Comparison of ENCODE assay signal across 29 cellular contexts in genomic region chr14:76339922-76340615, GRCh38. TPM values are rescaled to one million over a fixed set of nuclear protein-coding genes. Genes with fewer than 3 reads are reported as not detected.
DNase-seq lines count a peak whose midpoint lies in the region; ATAC-seq, FAIRE-seq and TF ChIP-seq lines count a peak whose summit lies in the region.
"Had no signal": no experiment of that assay in that cellular context is flagged by ENCODE, and none has a peak within 500 bp of the region (broad histone marks: within the 10 kb centered on the region; RNA-seq: fewer than 3 reads in every experiment).

No MANE protein-coding gene starts in this region.

- H3K27ac Mint-ChIP-seq in activated naive CD4-positive, alpha-beta T cell treated with anti-CD3 and anti-CD28 coated beads, Interleukin-2, amount 10 ng/mL, durations not matched to agents 7 days and 5 days: no peak overlapping the region
- H3K27ac Mint-ChIP-seq in WTC11: no peak overlapping the region
- H3K27ac Mint-ChIP-seq in activated T-cell treated with anti-CD3 and anti-CD28 coated beads, Interleukin-2, amount 50 U/mL, for 72 hours: no peak overlapping the region
- H3K27ac Mint-ChIP-seq: CD14-positive monocyte; CD4-positive, alpha-beta memory T cell; CD4-positive, CD25-positive, alpha-beta regulatory T cell had no signal

- H3K4me1 Mint-ChIP-seq in activated naive CD4-positive, alpha-beta T cell treated with anti-CD3 and anti-CD28 coated beads, Interleukin-2, amount 10 ng/mL, durations not matched to agents 7 days and 5 days: no peaks in the 10 kb centered on the region
- H3K4me1 Mint-ChIP-seq in WTC11: peaks cover 4% of the 10 kb centered on the region; the same call in 1 of the 2 replicates
- no peaks in the 10 kb centered on the region for H3K4me1 Mint-ChIP-seq in activated T-cell treated with anti-CD3 and anti-CD28 coated beads, Interleukin-2, amount 50 U/mL, for 72 hours (ENCODE audit: low read depth)
- H3K4me1 Mint-ChIP-seq: CD14-positive monocyte; CD4-positive, CD25-positive, alpha-beta regulatory T cell; CD8-positive, alpha-beta memory T cell had no signal

- CTCF ChIA-PET in activated naive CD4-positive, alpha-beta T cell treated with anti-CD3 and anti-CD28 coated beads, Interleukin-2, amount 10 ng/mL, durations not matched to agents 7 days and 5 days (lab: Charles Lee): no interaction called here
- CTCF ChIA-PET in WTC11 (lab: Charles Lee): no interaction called here

- peaks cover 16% of the 10 kb centered on the region for H3K27me3 Mint-ChIP-seq in activated naive CD4-positive, alpha-beta T cell treated with anti-CD3 and anti-CD28 coated beads, Interleukin-2, amount 10 ng/mL, durations not matched to agents 7 days and 5 days
- H3K27me3 Mint-ChIP-seq in WTC11 (ENCODE audit: low read depth): peaks cover 4% of the 10 kb centered on the region; the same call in 1 of the 2 replicates
- peaks cover 13% of the 10 kb centered on the region for H3K27me3 Mint-ChIP-seq in activated T-cell treated with anti-CD3 and anti-CD28 coated beads, Interleukin-2, amount 50 U/mL, for 72 hours (ENCODE audit: low read depth)

- no peaks in the 10 kb centered on the region for H3K9me3 Mint-ChIP-seq in activated naive CD4-positive, alpha-beta T cell treated with anti-CD3 and anti-CD28 coated beads, Interleukin-2, amount 10 ng/mL, durations not matched to agents 7 days and 5 days
- no peaks in the 10 kb centered on the region; the same call in 1 of the 2 replicates for H3K9me3 Mint-ChIP-seq in WTC11
- H3K9me3 Mint-ChIP-seq in activated T-cell treated with anti-CD3 and anti-CD28 coated beads, Interleukin-2, amount 50 U/mL, for 72 hours: peaks cover 0 to 2% of the 10 kb centered on the region in 2 donors

- POLR2A ChIA-PET in WTC11 (lab: Charles Lee): no interaction called here

- no peak for ATAC-seq in WTC11
- ATAC-seq in activated T-cell treated with anti-CD3 and anti-CD28 coated beads, Interleukin-2, amount 50 U/mL, for 72 hours (replicated peaks in 1 of 2): no peak
- ATAC-seq: GM12878 had no signal

- FAIRE-seq in HTR-8/SVneo (lab: Jason Lieb, UNC): peak; percentile 60
- FAIRE-seq: A204.1, GM12878, GM12892, GM18507 had no signal

- no peak overlapping the region for H3K4me3 Mint-ChIP-seq in activated naive CD4-positive, alpha-beta T cell treated with anti-CD3 and anti-CD28 coated beads, Interleukin-2, amount 10 ng/mL, durations not matched to agents 7 days and 5 days
- no peak overlapping the region for H3K4me3 Mint-ChIP-seq in WTC11
- H3K4me3 Mint-ChIP-seq in activated T-cell treated with anti-CD3 and anti-CD28 coated beads, Interleukin-2, amount 50 U/mL, for 72 hours: no peak overlapping the region
- H3K4me3 Mint-ChIP-seq: CD14-positive monocyte; CD4-positive, alpha-beta memory T cell; CD4-positive, CD25-positive, alpha-beta regulatory T cell; CD8-positive, alpha-beta memory T cell had no signal

- no peaks in the 10 kb centered on the region for H3K36me3 Mint-ChIP-seq in activated naive CD4-positive, alpha-beta T cell treated with anti-CD3 and anti-CD28 coated beads, Interleukin-2, amount 10 ng/mL, durations not matched to agents 7 days and 5 days
- H3K36me3 Mint-ChIP-seq in WTC11: no peaks in the 10 kb centered on the region
- no peaks in the 10 kb centered on the region for H3K36me3 Mint-ChIP-seq in activated T-cell treated with anti-CD3 and anti-CD28 coated beads, Interleukin-2, amount 50 U/mL, for 72 hours (ENCODE audit: insufficient read depth in 2 of 2)
- H3K36me3 Mint-ChIP-seq: CD14-positive monocyte; CD4-positive, alpha-beta memory T cell; CD4-positive, CD25-positive, alpha-beta regulatory T cell; CD8-positive, alpha-beta memory T cell had no signal

- intact Hi-C loops in posterior vena cava (cut with DNase I): no loop called here

- TF ChIP-seq CTCF in WTC11 (IDR thresholded peaks at IDR 0.05): no peak

- DNase-seq in activated naive CD4-positive, alpha-beta T cell treated with anti-CD3 and anti-CD28 coated beads, Interleukin-2, amount 10 ng/mL, durations not matched to agents 7 days and 5 days: peak; percentile 17
- DNase-seq in activated naive CD4-positive, alpha-beta T cell treated with Interleukin-2 at 50 U/mL for 16 hours: no peak
- DNase-seq in HTR-8/SVneo (ENCODE audit: insufficient read length, low spot score) (no peak), WTC11 (ENCODE audit: low spot score) (no peak), posterior vena cava (ENCODE audit: low spot score) (peak; percentile 54), NCI-H510A treated with DMSO at 0.1 percent for 48 hours (lab: John Stamatoyannopoulos, UW) (no peak)
- no peak for DNase-seq in activated T-cell treated with anti-CD3 and anti-CD28 coated beads, Interleukin-2, amount 50 U/mL, for 72 hours
- DNase-seq: 8988T; ACHN; BE2C; C1 segment of cervical spinal cord; CD4-positive, alpha-beta memory T cell; CD4-positive, CD25-positive, alpha-beta regulatory T cell; CD8-positive, alpha-beta memory T cell; COR-L47; DMS 273 treated with DMSO at 0.1 percent for 48 hours; DMS153; DMS53; DMS79; DND-41; EL; GDM1 had no signal

TF ChIP-seq in WTC11, 78 proteins besides CTCF, POLR2A, EP300 and RAD21:
- TF ChIP-seq MYBL2 (CRISPR knock-in tag; IDR thresholded peaks at IDR 0.05): no peak
- TF ChIP-seq ZNF281 (CRISPR knock-in tag; IDR thresholded peaks at IDR 0.05): no peak
- peak; percentile 57; the same call in 1 of the 2 replicates for TF ChIP-seq PRDM15 (CRISPR knock-in tag; IDR thresholded peaks at IDR 0.05)
- no peak for TF ChIP-seq RORB (CRISPR knock-in tag; IDR thresholded peaks at IDR 0.05)
TF ChIP-seq in WTC11: peak in this region for 1.

RNA-seq across cellular contexts. Expression of gene ESRRB, which starts 35.9 kb away (rescaled TPM):
- total RNA-seq in WTC11 (2021): 1.4 to 1.8 TPM (median 1.6 TPM) in 3 replicates
- under 1 TPM; 0.60 to 0.95 TPM for total RNA-seq in posterior vena cava
- under 1 TPM; 0.30 to 0.36 TPM for total RNA-seq in activated T-cell treated with anti-CD3 and anti-CD28 coated beads, Interleukin-2, amount 50 U/mL, for 72 hours
- total RNA-seq: CD4-positive, CD25-positive, alpha-beta regulatory T cell; CD8-positive, alpha-beta memory T cell; Daoy; G401 had no signal

Comparison
In these comparisons a context has a peak if more than half of its experiments do, and no peak if none do; other contexts are left out.
1. DNase-seq: peak in activated naive CD4-positive, alpha-beta T cell treated with anti-CD3 and anti-CD28 coated beads, Interleukin-2, amount 10 ng/mL, durations not matched to agents 7 days and 5 days (single experiment) and posterior vena cava (single experiment); none in activated naive CD4-positive, alpha-beta T cell treated with Interleukin-2 at 50 U/mL for 16 hours (single experiment), HTR-8/SVneo (single experiment), WTC11 (single experiment), activated T-cell treated with anti-CD3 and anti-CD28 coated beads, Interleukin-2, amount 50 U/mL, for 72 hours (0 of 2) and NCI-H510A treated with DMSO at 0.1 percent for 48 hours (single experiment).